ENCODE assay signal across 25 cellular contexts in genomic region chr3:156837130-156837529, GRCh38. TPM values are rescaled to one million over a fixed set of nuclear protein-coding genes. Genes with fewer than 3 reads are reported as not detected.
DNase-seq lines count a peak whose midpoint lies in the region; ATAC-seq and TF ChIP-seq lines count a peak whose summit lies in the region.
"Had no signal": no experiment of that assay in that cellular context is flagged by ENCODE, and none has a peak within 500 bp of the region (broad histone marks: within the 10 kb centered on the region; RNA-seq: fewer than 3 reads in every experiment).

No MANE protein-coding gene starts in this region.

- H4K20me1 ChIP-seq in SK-N-SH (ENCODE audit: insufficient read depth), result no peaks in the 10 kb centered on the region

- 45% methylated on average over 5 of the region's 5 CpGs for WGBS in SK-N-SH (ENCODE audit: low lambda C conversion rate)

- ATAC-seq in SK-N-SH treated with all-trans-retinoic acid at 6 μM for 48 hours (no peak; the same call in 2 of the 3 replicates), RWPE2 (ENCODE audit: low read depth) (peak; percentile 59; the same call in 2 of the 3 replicates), foreskin keratinocyte (peak; percentile 85)
- no peak for ATAC-seq in stimulated activated naive CD8-positive, alpha-beta T cell treated with anti-CD3 and anti-CD28 coated beads, Interleukin-15, Interleukin-2, amounts not matched to agents 100 U/mL and 50 U/mL, for 24 hours
- no peak for ATAC-seq in CD8-positive, alpha-beta T cell
- ATAC-seq: activated CD8-positive, alpha-beta T cell treated with anti-CD3 and anti-CD28 coated beads for 36 hours; left ventricle myocardium superior; WTC11 had no signal

- H3K9me3 ChIP-seq in SK-N-SH (no peaks in the 10 kb centered on the region), RWPE2 (ENCODE audit: severe bottlenecking) (no peaks in the 10 kb centered on the region)
- no peaks in the 10 kb centered on the region for H3K9me3 ChIP-seq in CD8-positive, alpha-beta T cell (ENCODE audit: low read length)
- H3K9me3 ChIP-seq: esophagus squamous epithelium, neutrophil, SJCRH30, stomach had no signal

- H3K4me3 Mint-ChIP-seq in CD8-positive, alpha-beta T cell, result no peak overlapping the region
- H3K4me3 Mint-ChIP-seq: activated CD8-positive, alpha-beta T cell treated with anti-CD3 and anti-CD28 coated beads for 36 hours; central memory CD8-positive, alpha-beta T cell; WTC11 had no signal

- H3K4me1 Mint-ChIP-seq in CD8-positive, alpha-beta T cell (ENCODE audit: low read depth), result no peaks in the 10 kb centered on the region
- H3K4me1 Mint-ChIP-seq: central memory CD8-positive, alpha-beta T cell had no signal

- H3K27me3 ChIP-seq in SK-N-SH (ENCODE audit: insufficient read depth), result no peaks in the 10 kb centered on the region
- no peaks in the 10 kb centered on the region for H3K27me3 ChIP-seq in RWPE2 (ENCODE audit: insufficient read depth, poor library complexity, severe bottlenecking)
- no peaks in the 10 kb centered on the region for H3K27me3 ChIP-seq in foreskin keratinocyte
- H3K27me3 ChIP-seq in CD8-positive, alpha-beta T cell (ENCODE audit: insufficient read depth, low read length), result no peaks in the 10 kb centered on the region
- H3K27me3 ChIP-seq: esophagus squamous epithelium, neutrophil, SJCRH30, stomach had no signal

- H3K4me3 ChIP-seq in SK-N-SH (ENCODE audit: low read depth in 2 of 2, low read length in 1 of 2) (no peak overlapping the region), RWPE2 (ENCODE audit: severe bottlenecking) (no peak overlapping the region)
- H3K4me3 ChIP-seq in CD8-positive, alpha-beta T cell (ENCODE audit: low read depth, low read length), result no peak overlapping the region
- H3K4me3 ChIP-seq: esophagus squamous epithelium, SJCRH30, stomach had no signal

- no peaks in the 10 kb centered on the region for H3K9me2 ChIP-seq in SK-N-SH

- H3K4me1 ChIP-seq in SK-N-SH (ENCODE audit: control insufficient read depth in 1 of 2, insufficient read depth in 2 of 2, low read depth in 1 of 2, low read length in 1 of 2) (peaks cover 2 to 14% of the 10 kb centered on the region in 2 experiments; a peak in 3 of 4 replicates), RWPE2 (ENCODE audit: insufficient read depth, poor library complexity, severe bottlenecking) (no peaks in the 10 kb centered on the region), foreskin keratinocyte (peaks cover 5% of the 10 kb centered on the region)
- H3K4me1 ChIP-seq in CD8-positive, alpha-beta T cell (ENCODE audit: insufficient read depth, low read length), result no peaks in the 10 kb centered on the region
- H3K4me1 ChIP-seq: esophagus squamous epithelium, SJCRH30, stomach had no signal

- TF ChIP-seq CTCF in SK-N-SH (IDR thresholded peaks at IDR 0.05) (no peak), RWPE2 (IDR thresholded peaks at IDR 0.05; ENCODE audit: poor library complexity, severe bottlenecking) (no peak), foreskin keratinocyte (conservative IDR thresholded peaks at IDR 0.05) (no peak)
- no peak for TF ChIP-seq CTCF in CD8-positive, alpha-beta T cell (IDR thresholded peaks at IDR 0.05)

- no peaks in the 10 kb centered on the region for H3K27me3 Mint-ChIP-seq in CD8-positive, alpha-beta T cell (ENCODE audit: low read depth)
- H3K27me3 Mint-ChIP-seq: activated CD8-positive, alpha-beta T cell treated with anti-CD3 and anti-CD28 coated beads for 36 hours; central memory CD8-positive, alpha-beta T cell had no signal

- no peaks in the 10 kb centered on the region for H3K36me3 ChIP-seq in SK-N-SH (replicated peaks in 1 of 2; ENCODE audit: control insufficient read depth in 1 of 2, insufficient read depth in 2 of 2, low read length in 1 of 2)
- H3K36me3 ChIP-seq in RWPE2 (ENCODE audit: low read depth), result no peaks in the 10 kb centered on the region
- no peaks in the 10 kb centered on the region for H3K36me3 ChIP-seq in CD8-positive, alpha-beta T cell (ENCODE audit: insufficient read depth, low read length)
- H3K36me3 ChIP-seq: esophagus squamous epithelium, neutrophil, SJCRH30, stomach had no signal

- H3K4me2 ChIP-seq in SK-N-SH, result no peak overlapping the region

- no peak for TF ChIP-seq RAD21 in SK-N-SH (IDR thresholded peaks at IDR 0.05; ENCODE audit: low read length)

- POLR2A ChIA-PET in SK-N-SH (lab: Yijun Ruan, JAX), result no interaction called here
- POLR2A ChIA-PET in CD8-positive, alpha-beta T cell (lab: Charles Lee), result interaction anchor here (0.7 kb wide), 1 partner anchor 28 kb away, joined by 3 read pairs; no protein-coding TSS in a partner anchor

- CTCF ChIA-PET in SK-N-SH (lab: Yijun Ruan, JAX), result interaction anchor here (0.9 kb wide), 1 partner anchor 162 kb away, joined by 4 read pairs; the partner anchor contains the start of gene TIPARP
- CTCF ChIA-PET in CD8-positive, alpha-beta T cell (lab: Charles Lee), result no interaction called here

- no peaks in the 10 kb centered on the region for H3K9me3 Mint-ChIP-seq in CD8-positive, alpha-beta T cell
- H3K9me3 Mint-ChIP-seq: activated CD8-positive, alpha-beta T cell treated with anti-CD3 and anti-CD28 coated beads for 36 hours; central memory CD8-positive, alpha-beta T cell; WTC11 had no signal

- intact Hi-C loops in CD8-positive, alpha-beta T cell (cut with DNase I, micrococcal nuclease), result no loop called here

- no peak for TF ChIP-seq EP300 in SK-N-SH (IDR thresholded peaks at IDR 0.05; ENCODE audit: borderline replicate concordance in 1 of 2, low read depth in 1 of 2, low read length in 1 of 2)

- H3K9ac ChIP-seq in SK-N-SH, result no peak overlapping the region

- no peaks in the 10 kb centered on the region for H3K79me2 ChIP-seq in SK-N-SH (ENCODE audit: insufficient read depth)

- H3F3A ChIP-seq in SK-N-SH (replicated peaks; ENCODE audit: insufficient read depth), result peaks cover 4% of the 10 kb centered on the region

- H3K27ac ChIP-seq in SK-N-SH (ENCODE audit: low read depth in 2 of 2, low read length in 1 of 2) (no peak overlapping the region), RWPE2 (ENCODE audit: poor library complexity, severe bottlenecking) (no peak overlapping the region), foreskin keratinocyte (no peak overlapping the region)
- no peak overlapping the region for H3K27ac ChIP-seq in CD8-positive, alpha-beta T cell (ENCODE audit: low read depth, low read length)
- H3K27ac ChIP-seq: 22Rv1, esophagus squamous epithelium, neutrophil, SJCRH30, stomach had no signal

- no peak overlapping the region; the same call in 1 of the 2 replicates for H2AFZ ChIP-seq in SK-N-SH (ENCODE audit: low read depth)

- no peaks in the 10 kb centered on the region for H3K36me3 Mint-ChIP-seq in CD8-positive, alpha-beta T cell
- H3K36me3 Mint-ChIP-seq: WTC11 had no signal

- H3K27ac Mint-ChIP-seq in CD8-positive, alpha-beta T cell, result no peak overlapping the region
- H3K27ac Mint-ChIP-seq: activated CD8-positive, alpha-beta T cell treated with anti-CD3 and anti-CD28 coated beads for 36 hours; WTC11 had no signal

- no peak for DNase-seq in SK-N-SH
- DNase-seq in RWPE2 (ENCODE audit: low spot score), result no peak
- peak in 1 of 2 donors; percentile 64 for DNase-seq in foreskin keratinocyte
- DNase-seq in stimulated activated naive CD8-positive, alpha-beta T cell treated with anti-CD3 and anti-CD28 coated beads, Interleukin-15, Interleukin-2, amounts not matched to agents 100 U/mL and 50 U/mL, for 24 hours, result no peak
- no peak for DNase-seq in H4 (ENCODE audit: low spot score)
- no peak for DNase-seq in CD8-positive, alpha-beta T cell
- no peak for DNase-seq in activated CD4-positive, CD25-positive, alpha-beta regulatory T cell (lab: John Stamatoyannopoulos, UW)
- DNase-seq: activated CD8-positive, alpha-beta T cell treated with anti-CD3 and anti-CD28 coated beads for 36 hours; activated naive CD4-positive, alpha-beta T cell treated with Interleukin-2 at 50 U/mL for 16 hours; activated T-cell treated with anti-CD3 and anti-CD28 coated beads, Interleukin-2, amount 50 U/mL, for 1 hour; amygdala; effector CD8-positive, alpha-beta T cell; esophagus squamous epithelium; left ventricle myocardium superior; NCI-H146; NCI-H69; SJCRH30; stimulated activated CD4-positive, alpha-beta T cell treated with anti-CD3 and anti-CD28 coated beads, Interleukin-4, amount 100 ng/mL, for 1 hour; stomach; trophoblast cell had no signal

TF ChIP-seq in SK-N-SH, 30 proteins besides CTCF, POLR2A, EP300 and RAD21 (continues in another document):
- 0 out of 2 replicates have a peak, but pooled peaks have one; percentile 9 for TF ChIP-seq PBX3 (IDR thresholded peaks at IDR 0.05)
- TF ChIP-seq JUND (IDR thresholded peaks at IDR 0.05), result 0 out of 2 replicates have a peak, but pooled peaks have one; percentile 23
- no peak for TF ChIP-seq EZH2phosphoT487 (IDR thresholded peaks at IDR 0.05; ENCODE audit: borderline replicate concordance, low read depth)
- no peak for TF ChIP-seq SIN3A (IDR thresholded peaks at IDR 0.05; ENCODE audit: borderline replicate concordance, low read depth, low read length)

TF ChIP-seq in SK-N-SH treated with all-trans-retinoic acid at 6 μM for 48 hours, 23 proteins besides CTCF, POLR2A, EP300 and RAD21 (continues in another document):
- TF ChIP-seq GLIS3 (CRISPR knock-in tag; IDR thresholded peaks at IDR 0.05) (no peak), ARNTL (CRISPR knock-in tag; IDR thresholded peaks at IDR 0.05; ENCODE audit: borderline replicate concordance, low read depth) (no peak), RARB (CRISPR knock-in tag; IDR thresholded peaks at IDR 0.05) (no peak), ZNF70 (CRISPR knock-in tag; IDR thresholded peaks at IDR 0.05) (no peak), SNAI2 (CRISPR knock-in tag; IDR thresholded peaks at IDR 0.05) (no peak), POU6F1 (CRISPR knock-in tag; IDR thresholded peaks at IDR 0.05; ENCODE audit: borderline replicate concordance, low read depth) (no peak), ISL1 (CRISPR knock-in tag; IDR thresholded peaks at IDR 0.05) (no peak), CSDC2 (CRISPR knock-in tag; IDR thresholded peaks at IDR 0.05) (no peak), ZC3H10 (CRISPR knock-in tag; IDR thresholded peaks at IDR 0.05) (no peak)

RNA-seq across cellular contexts. Expression of gene LEKR1, which starts 11.0 kb away (rescaled TPM):
- polyA plus RNA-seq in SK-N-SH (2012; rRNA removed), result 0.30 and 0.55 TPM in 2 replicates
- polyA plus RNA-seq in SK-N-SH (2012; cell fraction: cytosol; rRNA removed), result 0.36 and 0.43 TPM in 2 replicates
- 0.60 and 0.92 TPM in 2 replicates for polyA plus RNA-seq in SK-N-SH (2012; cell fraction: nucleus; rRNA removed)
- total RNA-seq in foreskin keratinocyte, result 0.37 and 0.67 TPM in 2 replicates
- polyA plus RNA-seq in foreskin keratinocyte, result 0.03 and 0.27 TPM in 2 replicates
- 0.37 and 11.5 TPM in 2 replicates for total RNA-seq in H4 (2014; rRNA removed; shearing (Covaris generic))
- total RNA-seq in CD8-positive, alpha-beta T cell, result 1 to 10 TPM; 1.5 to 1.8 TPM

Comparison
In these comparisons a context has a peak if more than half of its experiments do, and no peak if none do; other contexts are left out.
1. ATAC-seq: peak in RWPE2 (single experiment) and foreskin keratinocyte (single experiment); none in SK-N-SH treated with all-trans-retinoic acid at 6 μM for 48 hours (single experiment), stimulated activated naive CD8-positive, alpha-beta T cell treated with anti-CD3 and anti-CD28 coated beads, Interleukin-15, Interleukin-2, amounts not matched to agents 100 U/mL and 50 U/mL, for 24 hours (single experiment) and CD8-positive, alpha-beta T cell (single experiment).